Comparison of ENCODE assay signal across 2 cellular contexts in genomic region chr6:32254761-32255211, GRCh38.
A peak's percentile ranks its signal among the peaks of the same experiment; 100 is the strongest.
TF ChIP-seq lines count a peak whose summit lies in the region.

No MANE protein-coding gene starts in this region.

TF ChIP-seq in HCT116, 20 proteins besides CTCF, POLR2A, EP300 and RAD21 (continued from another document):
- TF ChIP-seq REST (IDR thresholded peaks at IDR 0.05; ENCODE audit: low read depth) = no peak

TF ChIP-seq in K562, 482 proteins besides CTCF, POLR2A, EP300 and RAD21 (continued from another document and continues in another):
- peak; percentile 72 for TF ChIP-seq ZNF512 (tag; IDR thresholded peaks at IDR 0.05)
- no peak for TF ChIP-seq ESRRB (CRISPR knock-in tag; IDR thresholded peaks at IDR 0.05; ENCODE audit: borderline replicate concordance)
- TF ChIP-seq PYGO2 (tag; IDR thresholded peaks at IDR 0.05) = no peak
- TF ChIP-seq YY1 (IDR thresholded peaks at IDR 0.05; ENCODE audit: borderline replicate concordance in 1 of 3, control insufficient read depth in 1 of 3, extremely low read depth in 1 of 3, insufficient read depth in 3 of 3, insufficient read length in 1 of 3, insufficient replicate concordance in 2 of 3, low read depth in 1 of 3, low read length in 2 of 3) = no peak
- TF ChIP-seq THAP7 (CRISPR knock-in tag; IDR thresholded peaks at IDR 0.05) = no peak
- no peak for TF ChIP-seq RAD51 (IDR thresholded peaks at IDR 0.05; ENCODE audit: borderline replicate concordance, low read depth)
- TF ChIP-seq EHMT2 (IDR thresholded peaks at IDR 0.05) = peak; percentile 63; the same call in 1 of the 2 replicates
- no peak for TF ChIP-seq ZNF511 (CRISPR knock-in tag; IDR thresholded peaks at IDR 0.05)
- TF ChIP-seq RFX1 (IDR thresholded peaks at IDR 0.05) = no peak
- TF ChIP-seq ATF4 (CRISPR knock-in tag; IDR thresholded peaks at IDR 0.05) = no peak
- no peak for TF ChIP-seq HDAC8 (tag; IDR thresholded peaks at IDR 0.05)
- TF ChIP-seq MTA3 (IDR thresholded peaks at IDR 0.05; ENCODE audit: borderline replicate concordance) = no peak
- TF ChIP-seq CREB3L1 (IDR thresholded peaks at IDR 0.05; ENCODE audit: borderline replicate concordance, low read depth) = no peak
- no peak for TF ChIP-seq TSC22D4 (tag; IDR thresholded peaks at IDR 0.05)
- TF ChIP-seq NKRF (IDR thresholded peaks at IDR 0.05; ENCODE audit: borderline replicate concordance) = 0 out of 2 replicates have a peak, but pooled peaks have one; percentile 43
- TF ChIP-seq ZC3H8 (IDR thresholded peaks at IDR 0.05) = no peak
- TF ChIP-seq ERF (CRISPR knock-in tag; IDR thresholded peaks at IDR 0.05) = no peak
- TF ChIP-seq BCOR (IDR thresholded peaks at IDR 0.05) = 0 out of 2 replicates have a peak, but pooled peaks have one; percentile 8
- no peak for TF ChIP-seq CREB1 (IDR thresholded peaks at IDR 0.05)
- TF ChIP-seq CREB1 (CRISPR knock-in tag; IDR thresholded peaks at IDR 0.05) = no peak
- no peak for TF ChIP-seq USF1 (CRISPR knock-in tag; IDR thresholded peaks at IDR 0.05)
- no peak for TF ChIP-seq DNMT1 (IDR thresholded peaks at IDR 0.05)
- no peak for TF ChIP-seq ELF2 (CRISPR knock-in tag; IDR thresholded peaks at IDR 0.05)
- TF ChIP-seq BRF2 (IDR thresholded peaks at IDR 0.05; ENCODE audit: borderline replicate concordance, insufficient read depth, insufficient read length) = no peak
- TF ChIP-seq RBM39 (optimal IDR thresholded peaks at IDR 0.05; ENCODE audit: low read depth, low read length) = no peak
- TF ChIP-seq ZNF280A (IDR thresholded peaks at IDR 0.05; ENCODE audit: low read depth, partially characterized antibody) = peak; percentile 31
- 0 out of 2 replicates have a peak, but pooled peaks have one; percentile 17 for TF ChIP-seq SMARCA5 (IDR thresholded peaks at IDR 0.05)
- no peak for TF ChIP-seq L3MBTL2 (IDR thresholded peaks at IDR 0.05)
- TF ChIP-seq ZFP36 (IDR thresholded peaks at IDR 0.05; ENCODE audit: low read depth, low read length, partially characterized antibody) = no peak
- no peak for TF ChIP-seq ZNF589 (CRISPR knock-in tag; IDR thresholded peaks at IDR 0.05; ENCODE audit: low read depth)
- TF ChIP-seq UBTF (IDR thresholded peaks at IDR 0.05; ENCODE audit: borderline replicate concordance in 1 of 2, low read depth in 2 of 2, low read length in 2 of 2) = no peak
- 0 out of 2 replicates have a peak, but pooled peaks have one; percentile 38 for TF ChIP-seq ZBTB5 (IDR thresholded peaks at IDR 0.05)
- TF ChIP-seq CHAMP1 (IDR thresholded peaks at IDR 0.05) = no peak
- TF ChIP-seq BACH1 (tag; IDR thresholded peaks at IDR 0.05) = no peak
- no peak for TF ChIP-seq ZNF395 (CRISPR knock-in tag; IDR thresholded peaks at IDR 0.05)
- no peak for TF ChIP-seq MAX (CRISPR knock-in tag; IDR thresholded peaks at IDR 0.05)
- no peak for TF ChIP-seq HIVEP1 (CRISPR knock-in tag; IDR thresholded peaks at IDR 0.05)
- TF ChIP-seq XRCC5 (IDR thresholded peaks at IDR 0.05; ENCODE audit: low read depth, low read length) = no peak
- TF ChIP-seq SIN3B (IDR thresholded peaks at IDR 0.05; ENCODE audit: low read depth) = no peak
- no peak for TF ChIP-seq FOXK2 (conservative IDR thresholded peaks at IDR 0.05 in 1 of 2, IDR thresholded peaks at IDR 0.05 in 1 of 2; ENCODE audit: low read depth in 2 of 2)
